In the genomic region with DNA sequence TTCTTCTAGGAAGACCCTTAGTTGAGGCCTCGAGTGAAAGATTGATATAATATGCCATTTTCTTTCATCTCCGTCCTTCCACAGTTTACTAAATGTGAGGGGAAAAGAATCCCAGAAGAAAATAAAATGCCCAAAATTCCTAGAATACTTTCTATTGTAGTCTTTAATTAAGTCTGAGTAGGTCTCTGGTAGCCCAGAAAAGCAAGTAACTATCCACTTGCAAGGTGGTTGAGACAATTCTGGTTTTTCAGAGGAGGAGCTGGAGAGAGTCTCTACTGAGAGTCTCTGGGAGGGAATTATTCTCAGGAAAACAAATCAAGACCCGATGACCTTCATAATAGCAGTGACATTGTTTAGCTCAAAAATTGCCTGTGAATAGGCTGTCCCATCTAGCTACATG, we compare ENCODE assay signal across 14 cellular contexts.
DNase-seq lines count a peak whose midpoint lies in the region; ATAC-seq and TF ChIP-seq lines count a peak whose summit lies in the region.
"Had no signal": no experiment of that assay in that cellular context is flagged by ENCODE, and none has a peak within 500 bp of the region (broad histone marks: within the 10 kb centered on the region; RNA-seq: fewer than 3 reads in every experiment).

No MANE protein-coding gene starts in this region.

- no peak overlapping the region for H2AFZ ChIP-seq in osteoblast (ENCODE audit: low read length)

- H3K36me3 Mint-ChIP-seq in WTC11 = no peaks in the 10 kb centered on the region
- H3K36me3 Mint-ChIP-seq: CD4-positive, alpha-beta memory T cell had no signal

- peak overlapping the region; percentile 36 for H3K27ac ChIP-seq in HUES48 (ENCODE audit: low read depth, low read length)
- peak overlapping the region; percentile 95 for H3K27ac ChIP-seq in iPS DF 6.9 (ENCODE audit: low read length)
- H3K27ac ChIP-seq in osteoblast (ENCODE audit: low read depth, low read length) = no peak overlapping the region
- H3K27ac ChIP-seq: C4-2B, HL-60 had no signal

- WGBS in iPS DF 6.9 (ENCODE audit: insufficient coverage, insufficient read length) = no CpG with 5 or more reads among the region's 3 CpGs

- peak overlapping the region; percentile 32; the same call in 1 of the 2 replicates for H3K9ac ChIP-seq in HUES48 (ENCODE audit: low read depth, low read length)

- no peak overlapping the region; the same call in 1 of the 2 replicates for H3K4me3 Mint-ChIP-seq in WTC11
- H3K4me3 Mint-ChIP-seq: CD4-positive, alpha-beta memory T cell had no signal

- DNase-seq in WTC11 (ENCODE audit: low spot score) (no peak), iPS DF 6.9 (ENCODE audit: low read depth, low spot score) (no peak), osteoblast (ENCODE audit: insufficient read length, low spot score, missing footprints) (peak; percentile 47), left colon (no peak), putamen (ENCODE audit: low spot score) (no peak)
- DNase-seq: BE2C; CD4-positive, alpha-beta memory T cell; DND-41; GDM1 had no signal

- peaks cover 48% of the 10 kb centered on the region for H3K4me1 Mint-ChIP-seq in WTC11

- POLR2A ChIA-PET in WTC11 (lab: Charles Lee) = interaction anchor here (1.2 kb wide), 1 partner anchor 17 kb away, joined by 3 read pairs; no protein-coding TSS in a partner anchor

- H3K27ac Mint-ChIP-seq in WTC11 = peak overlapping the region; percentile 94

- H3K27me3 ChIP-seq in HUES48 (ENCODE audit: control insufficient read depth, insufficient read depth, low read length) (no peaks in the 10 kb centered on the region), iPS DF 6.9 (ENCODE audit: control insufficient read depth, insufficient read depth, low read length) (no peaks in the 10 kb centered on the region), osteoblast (ENCODE audit: insufficient read depth, low read length) (no peaks in the 10 kb centered on the region)
- H3K27me3 ChIP-seq: BE2C had no signal

- H3K27me3 Mint-ChIP-seq in WTC11 (ENCODE audit: low read depth) = no peaks in the 10 kb centered on the region
- H3K27me3 Mint-ChIP-seq: CD4-positive, alpha-beta memory T cell had no signal

- H3K4me1 ChIP-seq in HUES48 (ENCODE audit: control insufficient read depth, insufficient read depth, low read length) = peaks cover 42% of the 10 kb centered on the region
- H3K4me1 ChIP-seq in iPS DF 6.9 (ENCODE audit: control insufficient read depth, insufficient read depth, low read length) = peaks cover 11% of the 10 kb centered on the region
- H3K4me1 ChIP-seq in osteoblast (ENCODE audit: insufficient read depth, low read length) = no peaks in the 10 kb centered on the region
- H3K4me1 ChIP-seq: BE2C had no signal

- no peaks in the 10 kb centered on the region for H3K9me3 ChIP-seq in HUES48 (ENCODE audit: control insufficient read depth, insufficient read depth, low read length)
- H3K9me3 ChIP-seq in iPS DF 6.9 (ENCODE audit: control insufficient read depth, insufficient read depth, low read length) = no peaks in the 10 kb centered on the region
- H3K9me3 ChIP-seq in osteoblast (ENCODE audit: low read depth, low read length) = no peaks in the 10 kb centered on the region
- H3K9me3 ChIP-seq: BE2C had no signal

- no peak overlapping the region for H3K4me2 ChIP-seq in osteoblast (ENCODE audit: insufficient read depth, low read length)

- intact Hi-C loops in left colon (cut with DNase I, micrococcal nuclease) = no loop called here

- H3K9me3 Mint-ChIP-seq in WTC11 = 0 out of 2 replicates have a peak, but pooled peaks cover 4% of the 10 kb centered on the region
- H3K9me3 Mint-ChIP-seq: CD4-positive, alpha-beta memory T cell had no signal

- no peak for TF ChIP-seq CTCF in WTC11 (IDR thresholded peaks at IDR 0.05)
- no peak for TF ChIP-seq CTCF in osteoblast (IDR thresholded peaks at IDR 0.05; ENCODE audit: extremely low read depth, low read depth, low read length)

- peak; percentile 47 for ATAC-seq in WTC11
- no peak for ATAC-seq in GM19035 (IDR thresholded peaks at IDR 0.05; ENCODE audit: unreplicated experiment)
- ATAC-seq in left colon = no peak
- ATAC-seq: HepG2 had no signal

- H3K36me3 ChIP-seq in HUES48 (ENCODE audit: control insufficient read depth, insufficient read depth, low read length) (no peaks in the 10 kb centered on the region), iPS DF 6.9 (ENCODE audit: control insufficient read depth, insufficient read depth, low read length) (no peaks in the 10 kb centered on the region), osteoblast (ENCODE audit: insufficient read depth, low read length) (no peaks in the 10 kb centered on the region)
- H3K36me3 ChIP-seq: BE2C had no signal

- no peaks in the 10 kb centered on the region for H3K79me2 ChIP-seq in osteoblast (ENCODE audit: insufficient read depth, low read length)

- CTCF ChIA-PET in WTC11 (lab: Charles Lee) = interaction anchor here (3.1 kb wide), 1 partner anchor 32 kb away, joined by 15 read pairs; no protein-coding TSS in a partner anchor

- H4K20me1 ChIP-seq in osteoblast (ENCODE audit: insufficient read depth, low read length) = no peaks in the 10 kb centered on the region

- H3K4me3 ChIP-seq in HUES48 (ENCODE audit: low read depth, low read length) (peak overlapping the region; percentile 6; the same call in 1 of the 2 replicates), iPS DF 6.9 (ENCODE audit: low read length) (no peak overlapping the region), osteoblast (ENCODE audit: insufficient read depth, low read length) (no peak overlapping the region)

TF ChIP-seq in WTC11, 78 proteins besides CTCF, POLR2A, EP300 and RAD21:
- no peak for TF ChIP-seq RORB (CRISPR knock-in tag; IDR thresholded peaks at IDR 0.05)
- TF ChIP-seq JUN (CRISPR knock-in tag; IDR thresholded peaks at IDR 0.05) = no peak
- TF ChIP-seq NR3C1 (CRISPR knock-in tag; conservative IDR thresholded peaks at IDR 0.05; ENCODE audit: low read depth) = no peak
- TF ChIP-seq, protein P1, sequence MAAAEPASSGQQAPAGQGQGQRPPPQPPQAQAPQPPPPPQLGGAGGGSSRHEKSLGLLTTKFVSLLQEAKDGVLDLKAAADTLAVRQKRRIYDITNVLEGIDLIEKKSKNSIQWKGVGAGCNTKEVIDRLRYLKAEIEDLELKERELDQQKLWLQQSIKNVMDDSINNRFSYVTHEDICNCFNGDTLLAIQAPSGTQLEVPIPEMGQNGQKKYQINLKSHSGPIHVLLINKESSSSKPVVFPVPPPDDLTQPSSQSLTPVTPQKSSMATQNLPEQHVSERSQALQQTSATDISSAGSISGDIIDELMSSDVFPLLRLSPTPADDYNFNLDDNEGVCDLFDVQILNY (CRISPR knock-in tag; IDR thresholded peaks at IDR 0.05) = no peak
- no peak for TF ChIP-seq ZNF138 (CRISPR knock-in tag; conservative IDR thresholded peaks at IDR 0.05)
- TF ChIP-seq FOXJ3 (CRISPR knock-in tag; IDR thresholded peaks at IDR 0.05; ENCODE audit: borderline replicate concordance) = no peak
TF ChIP-seq in WTC11: peak in this region for 0.
